ENCODE assay signal across 1 cellular context in the genomic region with DNA sequence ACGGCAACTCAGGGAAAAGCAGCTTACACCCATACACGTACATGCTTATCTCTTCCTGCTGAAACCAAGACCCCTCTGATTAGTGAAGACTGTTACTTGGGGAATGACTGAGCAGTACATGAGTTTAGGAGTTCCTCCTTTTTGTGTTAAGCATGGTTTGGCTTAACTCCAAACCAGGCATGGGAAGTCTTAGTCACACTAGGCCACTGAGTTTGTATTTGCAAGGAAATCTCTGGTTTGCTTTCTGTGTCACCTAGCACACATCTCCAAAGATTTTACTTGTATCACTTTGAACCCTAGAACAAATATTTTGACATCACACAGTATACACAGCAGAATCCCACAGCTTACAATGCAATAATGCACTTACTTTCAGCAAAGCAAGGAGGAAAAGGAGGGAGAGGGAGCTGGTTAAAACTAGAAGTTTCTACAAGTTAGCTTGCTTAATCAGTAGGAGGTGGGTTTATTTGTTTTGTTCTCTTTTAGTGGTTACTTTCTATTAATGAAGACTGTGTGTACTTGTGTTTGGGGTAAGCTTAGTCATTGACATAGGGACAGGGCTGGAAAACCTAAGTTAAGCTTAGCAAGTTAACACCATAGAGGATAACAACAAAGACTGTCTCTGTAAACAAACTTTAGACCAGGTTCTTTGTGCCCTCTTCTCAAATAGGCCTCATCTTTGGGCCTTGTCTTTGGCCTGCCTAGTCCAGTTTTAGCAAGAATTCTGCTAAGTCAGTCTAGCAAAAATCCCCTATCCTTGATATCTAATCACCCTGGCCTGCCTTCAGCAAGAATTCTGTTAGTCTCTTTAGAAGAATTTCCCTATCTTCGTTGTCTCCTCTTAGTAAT.
TF ChIP-seq lines count a peak whose summit lies in the region.

No MANE protein-coding gene starts in this region.

TF ChIP-seq in K562, 482 proteins besides CTCF, POLR2A, EP300 and RAD21 (continued from another document and continues in another):
- TF ChIP-seq, protein P1, sequence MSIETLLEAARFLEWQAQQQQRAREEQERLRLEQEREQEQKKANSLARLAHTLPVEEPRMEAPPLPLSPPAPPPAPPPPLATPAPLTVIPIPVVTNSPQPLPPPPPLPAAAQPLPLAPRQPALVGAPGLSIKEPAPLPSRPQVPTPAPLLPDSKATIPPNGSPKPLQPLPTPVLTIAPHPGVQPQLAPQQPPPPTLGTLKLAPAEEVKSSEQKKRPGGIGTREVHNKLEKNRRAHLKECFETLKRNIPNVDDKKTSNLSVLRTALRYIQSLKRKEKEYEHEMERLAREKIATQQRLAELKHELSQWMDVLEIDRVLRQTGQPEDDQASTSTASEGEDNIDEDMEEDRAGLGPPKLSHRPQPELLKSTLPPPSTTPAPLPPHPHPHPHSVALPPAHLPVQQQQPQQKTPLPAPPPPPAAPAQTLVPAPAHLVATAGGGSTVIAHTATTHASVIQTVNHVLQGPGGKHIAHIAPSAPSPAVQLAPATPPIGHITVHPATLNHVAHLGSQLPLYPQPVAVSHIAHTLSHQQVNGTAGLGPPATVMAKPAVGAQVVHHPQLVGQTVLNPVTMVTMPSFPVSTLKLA (conservative IDR thresholded peaks at IDR 0.05): 0 out of 4 replicates have a peak, but pooled peaks of 1 of the 2 experiments have one; percentile 34
- TF ChIP-seq MTA3 (IDR thresholded peaks at IDR 0.05; ENCODE audit: borderline replicate concordance): 0 out of 2 replicates have a peak, but pooled peaks have one; percentile 49
- TF ChIP-seq, protein P2, sequence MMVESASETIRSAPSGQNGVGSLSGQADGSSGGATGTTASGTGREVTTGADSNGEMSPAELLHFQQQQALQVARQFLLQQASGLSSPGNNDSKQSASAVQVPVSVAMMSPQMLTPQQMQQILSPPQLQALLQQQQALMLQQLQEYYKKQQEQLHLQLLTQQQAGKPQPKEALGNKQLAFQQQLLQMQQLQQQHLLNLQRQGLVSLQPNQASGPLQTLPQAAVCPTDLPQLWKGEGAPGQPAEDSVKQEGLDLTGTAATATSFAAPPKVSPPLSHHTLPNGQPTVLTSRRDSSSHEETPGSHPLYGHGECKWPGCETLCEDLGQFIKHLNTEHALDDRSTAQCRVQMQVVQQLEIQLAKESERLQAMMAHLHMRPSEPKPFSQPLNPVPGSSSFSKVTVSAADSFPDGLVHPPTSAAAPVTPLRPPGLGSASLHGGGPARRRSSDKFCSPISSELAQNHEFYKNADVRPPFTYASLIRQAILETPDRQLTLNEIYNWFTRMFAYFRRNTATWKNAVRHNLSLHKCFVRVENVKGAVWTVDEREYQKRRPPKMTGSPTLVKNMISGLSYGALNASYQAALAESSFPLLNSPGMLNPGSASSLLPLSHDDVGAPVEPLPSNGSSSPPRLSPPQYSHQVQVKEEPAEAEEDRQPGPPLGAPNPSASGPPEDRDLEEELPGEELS (CRISPR knock-in tag; IDR thresholded peaks at IDR 0.05; ENCODE audit: borderline replicate concordance): no peak
- TF ChIP-seq NELFE (IDR thresholded peaks at IDR 0.05; ENCODE audit: insufficient read depth, insufficient read length): no peak
- TF ChIP-seq LEF1 (IDR thresholded peaks at IDR 0.05): peak; percentile 41; the same call in 1 of the 2 replicates
- TF ChIP-seq ZNF12 (CRISPR knock-in tag; IDR thresholded peaks at IDR 0.05): no peak
- TF ChIP-seq RBM15 (IDR thresholded peaks at IDR 0.05; ENCODE audit: insufficient read depth, low read length): no peak
- TF ChIP-seq, protein P3, sequence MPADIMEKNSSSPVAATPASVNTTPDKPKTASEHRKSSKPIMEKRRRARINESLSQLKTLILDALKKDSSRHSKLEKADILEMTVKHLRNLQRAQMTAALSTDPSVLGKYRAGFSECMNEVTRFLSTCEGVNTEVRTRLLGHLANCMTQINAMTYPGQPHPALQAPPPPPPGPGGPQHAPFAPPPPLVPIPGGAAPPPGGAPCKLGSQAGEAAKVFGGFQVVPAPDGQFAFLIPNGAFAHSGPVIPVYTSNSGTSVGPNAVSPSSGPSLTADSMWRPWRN (IDR thresholded peaks at IDR 0.05; ENCODE audit: low read depth): no peak
- TF ChIP-seq ZNF77 (CRISPR knock-in tag; IDR thresholded peaks at IDR 0.05): no peak
- TF ChIP-seq MCM3 (IDR thresholded peaks at IDR 0.05): no peak
- TF ChIP-seq ZNF583 (CRISPR knock-in tag; IDR thresholded peaks at IDR 0.05): no peak
- TF ChIP-seq SMARCE1 (IDR thresholded peaks at IDR 0.05): peak; percentile 94
- peak; percentile 36; the same call in 1 of the 2 replicates for TF ChIP-seq TAL1 (IDR thresholded peaks at IDR 0.05)
- TF ChIP-seq, protein P4, sequence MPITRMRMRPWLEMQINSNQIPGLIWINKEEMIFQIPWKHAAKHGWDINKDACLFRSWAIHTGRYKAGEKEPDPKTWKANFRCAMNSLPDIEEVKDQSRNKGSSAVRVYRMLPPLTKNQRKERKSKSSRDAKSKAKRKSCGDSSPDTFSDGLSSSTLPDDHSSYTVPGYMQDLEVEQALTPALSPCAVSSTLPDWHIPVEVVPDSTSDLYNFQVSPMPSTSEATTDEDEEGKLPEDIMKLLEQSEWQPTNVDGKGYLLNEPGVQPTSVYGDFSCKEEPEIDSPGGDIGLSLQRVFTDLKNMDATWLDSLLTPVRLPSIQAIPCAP (CRISPR knock-in tag; IDR thresholded peaks at IDR 0.05; ENCODE audit: borderline replicate concordance): no peak
- TF ChIP-seq, protein P5, sequence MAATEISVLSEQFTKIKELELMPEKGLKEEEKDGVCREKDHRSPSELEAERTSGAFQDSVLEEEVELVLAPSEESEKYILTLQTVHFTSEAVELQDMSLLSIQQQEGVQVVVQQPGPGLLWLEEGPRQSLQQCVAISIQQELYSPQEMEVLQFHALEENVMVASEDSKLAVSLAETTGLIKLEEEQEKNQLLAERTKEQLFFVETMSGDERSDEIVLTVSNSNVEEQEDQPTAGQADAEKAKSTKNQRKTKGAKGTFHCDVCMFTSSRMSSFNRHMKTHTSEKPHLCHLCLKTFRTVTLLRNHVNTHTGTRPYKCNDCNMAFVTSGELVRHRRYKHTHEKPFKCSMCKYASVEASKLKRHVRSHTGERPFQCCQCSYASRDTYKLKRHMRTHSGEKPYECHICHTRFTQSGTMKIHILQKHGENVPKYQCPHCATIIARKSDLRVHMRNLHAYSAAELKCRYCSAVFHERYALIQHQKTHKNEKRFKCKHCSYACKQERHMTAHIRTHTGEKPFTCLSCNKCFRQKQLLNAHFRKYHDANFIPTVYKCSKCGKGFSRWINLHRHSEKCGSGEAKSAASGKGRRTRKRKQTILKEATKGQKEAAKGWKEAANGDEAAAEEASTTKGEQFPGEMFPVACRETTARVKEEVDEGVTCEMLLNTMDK (IDR thresholded peaks at IDR 0.05; ENCODE audit: borderline replicate concordance, insufficient read depth, low read depth, low read length, poor library complexity, severe bottlenecking): no peak
- TF ChIP-seq KLF1 (tag; IDR thresholded peaks at IDR 0.05): no peak
- TF ChIP-seq, protein P6, sequence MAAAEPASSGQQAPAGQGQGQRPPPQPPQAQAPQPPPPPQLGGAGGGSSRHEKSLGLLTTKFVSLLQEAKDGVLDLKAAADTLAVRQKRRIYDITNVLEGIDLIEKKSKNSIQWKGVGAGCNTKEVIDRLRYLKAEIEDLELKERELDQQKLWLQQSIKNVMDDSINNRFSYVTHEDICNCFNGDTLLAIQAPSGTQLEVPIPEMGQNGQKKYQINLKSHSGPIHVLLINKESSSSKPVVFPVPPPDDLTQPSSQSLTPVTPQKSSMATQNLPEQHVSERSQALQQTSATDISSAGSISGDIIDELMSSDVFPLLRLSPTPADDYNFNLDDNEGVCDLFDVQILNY (CRISPR knock-in tag; IDR thresholded peaks at IDR 0.05): no peak
- TF ChIP-seq ZNF263 (CRISPR knock-in tag; IDR thresholded peaks at IDR 0.05; ENCODE audit: borderline replicate concordance): no peak
- TF ChIP-seq ARHGAP35 (IDR thresholded peaks at IDR 0.05; ENCODE audit: partially characterized antibody): no peak
- TF ChIP-seq STAT5B (CRISPR knock-in tag; IDR thresholded peaks at IDR 0.05): no peak
- no peak for TF ChIP-seq SAFB (IDR thresholded peaks at IDR 0.05; ENCODE audit: borderline replicate concordance, low read depth, low read length)
- TF ChIP-seq RHOXF2B (CRISPR knock-in tag; conservative IDR thresholded peaks at IDR 0.05): no peak
- TF ChIP-seq, protein P7, sequence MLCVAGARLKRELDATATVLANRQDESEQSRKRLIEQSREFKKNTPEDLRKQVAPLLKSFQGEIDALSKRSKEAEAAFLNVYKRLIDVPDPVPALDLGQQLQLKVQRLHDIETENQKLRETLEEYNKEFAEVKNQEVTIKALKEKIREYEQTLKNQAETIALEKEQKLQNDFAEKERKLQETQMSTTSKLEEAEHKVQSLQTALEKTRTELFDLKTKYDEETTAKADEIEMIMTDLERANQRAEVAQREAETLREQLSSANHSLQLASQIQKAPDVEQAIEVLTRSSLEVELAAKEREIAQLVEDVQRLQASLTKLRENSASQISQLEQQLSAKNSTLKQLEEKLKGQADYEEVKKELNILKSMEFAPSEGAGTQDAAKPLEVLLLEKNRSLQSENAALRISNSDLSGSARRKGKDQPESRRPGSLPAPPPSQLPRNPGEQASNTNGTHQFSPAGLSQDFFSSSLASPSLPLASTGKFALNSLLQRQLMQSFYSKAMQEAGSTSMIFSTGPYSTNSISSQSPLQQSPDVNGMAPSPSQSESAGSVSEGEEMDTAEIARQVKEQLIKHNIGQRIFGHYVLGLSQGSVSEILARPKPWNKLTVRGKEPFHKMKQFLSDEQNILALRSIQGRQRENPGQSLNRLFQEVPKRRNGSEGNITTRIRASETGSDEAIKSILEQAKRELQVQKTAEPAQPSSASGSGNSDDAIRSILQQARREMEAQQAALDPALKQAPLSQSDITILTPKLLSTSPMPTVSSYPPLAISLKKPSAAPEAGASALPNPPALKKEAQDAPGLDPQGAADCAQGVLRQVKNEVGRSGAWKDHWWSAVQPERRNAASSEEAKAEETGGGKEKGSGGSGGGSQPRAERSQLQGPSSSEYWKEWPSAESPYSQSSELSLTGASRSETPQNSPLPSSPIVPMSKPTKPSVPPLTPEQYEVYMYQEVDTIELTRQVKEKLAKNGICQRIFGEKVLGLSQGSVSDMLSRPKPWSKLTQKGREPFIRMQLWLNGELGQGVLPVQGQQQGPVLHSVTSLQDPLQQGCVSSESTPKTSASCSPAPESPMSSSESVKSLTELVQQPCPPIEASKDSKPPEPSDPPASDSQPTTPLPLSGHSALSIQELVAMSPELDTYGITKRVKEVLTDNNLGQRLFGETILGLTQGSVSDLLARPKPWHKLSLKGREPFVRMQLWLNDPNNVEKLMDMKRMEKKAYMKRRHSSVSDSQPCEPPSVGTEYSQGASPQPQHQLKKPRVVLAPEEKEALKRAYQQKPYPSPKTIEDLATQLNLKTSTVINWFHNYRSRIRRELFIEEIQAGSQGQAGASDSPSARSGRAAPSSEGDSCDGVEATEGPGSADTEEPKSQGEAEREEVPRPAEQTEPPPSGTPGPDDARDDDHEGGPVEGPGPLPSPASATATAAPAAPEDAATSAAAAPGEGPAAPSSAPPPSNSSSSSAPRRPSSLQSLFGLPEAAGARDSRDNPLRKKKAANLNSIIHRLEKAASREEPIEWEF (CRISPR knock-in tag; IDR thresholded peaks at IDR 0.05): no peak
- TF ChIP-seq SMARCA5 (IDR thresholded peaks at IDR 0.05): no peak
- no peak for TF ChIP-seq ETV5 (CRISPR knock-in tag; IDR thresholded peaks at IDR 0.05; ENCODE audit: low read depth)
- TF ChIP-seq ZNF140 (CRISPR knock-in tag; IDR thresholded peaks at IDR 0.05): no peak
- TF ChIP-seq, protein P8, sequence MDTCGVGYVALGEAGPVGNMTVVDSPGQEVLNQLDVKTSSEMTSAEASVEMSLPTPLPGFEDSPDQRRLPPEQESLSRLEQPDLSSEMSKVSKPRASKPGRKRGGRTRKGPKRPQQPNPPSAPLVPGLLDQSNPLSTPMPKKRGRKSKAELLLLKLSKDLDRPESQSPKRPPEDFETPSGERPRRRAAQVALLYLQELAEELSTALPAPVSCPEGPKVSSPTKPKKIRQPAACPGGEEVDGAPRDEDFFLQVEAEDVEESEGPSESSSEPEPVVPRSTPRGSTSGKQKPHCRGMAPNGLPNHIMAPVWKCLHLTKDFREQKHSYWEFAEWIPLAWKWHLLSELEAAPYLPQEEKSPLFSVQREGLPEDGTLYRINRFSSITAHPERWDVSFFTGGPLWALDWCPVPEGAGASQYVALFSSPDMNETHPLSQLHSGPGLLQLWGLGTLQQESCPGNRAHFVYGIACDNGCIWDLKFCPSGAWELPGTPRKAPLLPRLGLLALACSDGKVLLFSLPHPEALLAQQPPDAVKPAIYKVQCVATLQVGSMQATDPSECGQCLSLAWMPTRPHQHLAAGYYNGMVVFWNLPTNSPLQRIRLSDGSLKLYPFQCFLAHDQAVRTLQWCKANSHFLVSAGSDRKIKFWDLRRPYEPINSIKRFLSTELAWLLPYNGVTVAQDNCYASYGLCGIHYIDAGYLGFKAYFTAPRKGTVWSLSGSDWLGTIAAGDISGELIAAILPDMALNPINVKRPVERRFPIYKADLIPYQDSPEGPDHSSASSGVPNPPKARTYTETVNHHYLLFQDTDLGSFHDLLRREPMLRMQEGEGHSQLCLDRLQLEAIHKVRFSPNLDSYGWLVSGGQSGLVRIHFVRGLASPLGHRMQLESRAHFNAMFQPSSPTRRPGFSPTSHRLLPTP (IDR thresholded peaks at IDR 0.05; ENCODE audit: borderline replicate concordance, extremely low read depth, insufficient read length): no peak
- TF ChIP-seq, protein P9, sequence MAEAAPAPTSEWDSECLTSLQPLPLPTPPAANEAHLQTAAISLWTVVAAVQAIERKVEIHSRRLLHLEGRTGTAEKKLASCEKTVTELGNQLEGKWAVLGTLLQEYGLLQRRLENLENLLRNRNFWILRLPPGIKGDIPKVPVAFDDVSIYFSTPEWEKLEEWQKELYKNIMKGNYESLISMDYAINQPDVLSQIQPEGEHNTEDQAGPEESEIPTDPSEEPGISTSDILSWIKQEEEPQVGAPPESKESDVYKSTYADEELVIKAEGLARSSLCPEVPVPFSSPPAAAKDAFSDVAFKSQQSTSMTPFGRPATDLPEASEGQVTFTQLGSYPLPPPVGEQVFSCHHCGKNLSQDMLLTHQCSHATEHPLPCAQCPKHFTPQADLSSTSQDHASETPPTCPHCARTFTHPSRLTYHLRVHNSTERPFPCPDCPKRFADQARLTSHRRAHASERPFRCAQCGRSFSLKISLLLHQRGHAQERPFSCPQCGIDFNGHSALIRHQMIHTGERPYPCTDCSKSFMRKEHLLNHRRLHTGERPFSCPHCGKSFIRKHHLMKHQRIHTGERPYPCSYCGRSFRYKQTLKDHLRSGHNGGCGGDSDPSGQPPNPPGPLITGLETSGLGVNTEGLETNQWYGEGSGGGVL (CRISPR knock-in tag; IDR thresholded peaks at IDR 0.05): no peak
- no peak for TF ChIP-seq ZFP36 (IDR thresholded peaks at IDR 0.05; ENCODE audit: low read depth, low read length, partially characterized antibody)
- no peak for TF ChIP-seq MIER1 (IDR thresholded peaks at IDR 0.05; ENCODE audit: low read depth)
- no peak for TF ChIP-seq GTF2F1 (IDR thresholded peaks at IDR 0.05; ENCODE audit: low read depth, low read length)
- TF ChIP-seq BDP1 (IDR thresholded peaks at IDR 0.05; ENCODE audit: insufficient read depth, insufficient read length): no peak
- TF ChIP-seq SRSF1 (IDR thresholded peaks at IDR 0.05; ENCODE audit: low read depth, low read length): no peak
- TF ChIP-seq DDX20 (tag; IDR thresholded peaks at IDR 0.05; ENCODE audit: low read depth): no peak
- no peak for TF ChIP-seq BRD4 (IDR thresholded peaks at IDR 0.05)
- no peak for TF ChIP-seq ZNF444 (CRISPR knock-in tag; IDR thresholded peaks at IDR 0.05)
- no peak for TF ChIP-seq KAT8 (IDR thresholded peaks at IDR 0.05; ENCODE audit: low read depth)
- TF ChIP-seq, protein P10, sequence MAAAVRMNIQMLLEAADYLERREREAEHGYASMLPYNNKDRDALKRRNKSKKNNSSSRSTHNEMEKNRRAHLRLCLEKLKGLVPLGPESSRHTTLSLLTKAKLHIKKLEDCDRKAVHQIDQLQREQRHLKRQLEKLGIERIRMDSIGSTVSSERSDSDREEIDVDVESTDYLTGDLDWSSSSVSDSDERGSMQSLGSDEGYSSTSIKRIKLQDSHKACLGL (CRISPR knock-in tag; IDR thresholded peaks at IDR 0.05; ENCODE audit: borderline replicate concordance, poor library complexity, severe bottlenecking): no peak
- no peak for TF ChIP-seq ZNF134 (CRISPR knock-in tag; conservative IDR thresholded peaks at IDR 0.05)
- TF ChIP-seq CCAR2 (IDR thresholded peaks at IDR 0.05; ENCODE audit: low read depth, low read length): no peak
- TF ChIP-seq MCM7 (IDR thresholded peaks at IDR 0.05): no peak
